ENCODE assay signal across 8 cellular contexts in the genomic region with DNA sequence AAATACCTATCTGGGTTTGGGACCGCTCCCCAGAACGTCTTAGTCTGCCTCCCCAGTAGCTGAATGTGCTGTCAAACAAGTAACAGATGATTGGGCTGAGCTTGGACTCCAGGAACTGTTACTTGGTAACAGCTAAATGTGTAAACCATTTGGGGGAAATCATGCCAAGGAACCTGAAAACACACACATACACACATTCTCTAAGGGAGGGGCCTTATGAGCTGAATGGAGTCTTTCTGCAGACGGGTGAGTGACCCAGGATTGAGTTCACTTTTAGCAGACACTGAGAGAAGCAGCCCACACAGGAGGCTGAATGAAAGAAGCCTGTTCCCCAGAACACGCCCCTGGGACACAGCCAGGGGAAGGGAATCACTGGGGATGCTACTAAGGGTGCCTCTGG. TPM values are rescaled to one million over a fixed set of nuclear protein-coding genes. Genes with fewer than 3 reads are reported as not detected.
A peak's percentile ranks its signal among the peaks of the same experiment; 100 is the strongest.
DNase-seq lines count a peak whose midpoint lies in the region; ATAC-seq and TF ChIP-seq lines count a peak whose summit lies in the region.

No MANE protein-coding gene starts in this region.

- CTCF ChIA-PET in activated CD4-positive, alpha-beta memory T cell treated with anti-CD3 and anti-CD28 coated beads for 36 hours (lab: Charles Lee) = interaction anchor here (1.0 kb wide), 1 partner anchor 46 kb away, joined by 3 read pairs; no protein-coding TSS in a partner anchor

- POLR2A ChIA-PET in activated CD4-positive, alpha-beta memory T cell treated with anti-CD3 and anti-CD28 coated beads for 36 hours (lab: Charles Lee) = interaction anchor here (0.6 to 2.5 kb wide), 2 partner anchors 13 to 215 kb away, joined by 3 to 25 read pairs; a partner anchor contains a TSS

- H3K9me3 Mint-ChIP-seq in activated T-cell treated with anti-CD3 and anti-CD28 coated beads, Interleukin-2, amount 50 U/mL, for 4 hours = no peaks in the 10 kb centered on the region
- H3K9me3 Mint-ChIP-seq in activated CD4-positive, alpha-beta memory T cell treated with anti-CD3 and anti-CD28 coated beads for 36 hours = no peaks in the 10 kb centered on the region

- no peak for ATAC-seq in activated T-cell treated with anti-CD3 and anti-CD28 coated beads, Interleukin-2, amount 50 U/mL, for 4 hours
- ATAC-seq in GM21390 (IDR thresholded peaks at IDR 0.05; ENCODE audit: unreplicated experiment) = no peak

- no peak for DNase-seq in activated T-cell treated with anti-CD3 and anti-CD28 coated beads, Interleukin-2, amount 50 U/mL, for 4 hours
- no peak for DNase-seq in activated T-cell treated with anti-CD3 and anti-CD28 coated beads for 4 hours
- DNase-seq in activated CD4-positive, alpha-beta memory T cell treated with anti-CD3 and anti-CD28 coated beads for 36 hours = no peak
- DNase-seq in hepatic stellate cell (ENCODE audit: low spot score) = peak; percentile 31
- DNase-seq in spleen = no peak
- no peak for DNase-seq in ureter (ENCODE audit: low spot score)
- no peak for DNase-seq in activated gamma-delta T cell treated with Interleukin-2 at 50 U/mL for 16 hours

- H3K9me3 ChIP-seq in spleen = no peaks in the 10 kb centered on the region

- no peaks in the 10 kb centered on the region for H3K27me3 ChIP-seq in spleen (replicated peaks in 1 of 7)

- H3K4me3 Mint-ChIP-seq in activated T-cell treated with anti-CD3 and anti-CD28 coated beads, Interleukin-2, amount 50 U/mL, for 4 hours = peak overlapping the region; percentile 95
- peak overlapping the region; percentile 95 for H3K4me3 Mint-ChIP-seq in activated CD4-positive, alpha-beta memory T cell treated with anti-CD3 and anti-CD28 coated beads for 36 hours

- H3K36me3 ChIP-seq in spleen = peaks cover 0 to 22% (median 15%) of the 10 kb centered on the region in 6 donors

- WGBS in spleen, 5 donors = 67 to 77% (median 69%) methylated on average over 4 of the region's 4 CpGs

- intact Hi-C loops in activated CD4-positive, alpha-beta memory T cell treated with anti-CD3 and anti-CD28 coated beads for 36 hours (cut with micrococcal nuclease) = loop anchor here (5.0 kb wide), 2 partner anchors 50 kb away; a partner anchor contains a TSS
- intact Hi-C loops in spleen (cut with DNase I; ENCODE audit: low total_unique reads) = no loop called here

- TF ChIP-seq CTCF in spleen (IDR thresholded peaks at IDR 0.05 in 8 of 11, conservative IDR thresholded peaks at IDR 0.05 in 3 of 11) = no peak

- no peak for TF ChIP-seq POLR2A in spleen (IDR thresholded peaks at IDR 0.05)

- H3K4me1 Mint-ChIP-seq in activated T-cell treated with anti-CD3 and anti-CD28 coated beads, Interleukin-2, amount 50 U/mL, for 4 hours (ENCODE audit: low read depth) = peaks cover 30% of the 10 kb centered on the region
- peaks cover 35% of the 10 kb centered on the region for H3K4me1 Mint-ChIP-seq in activated CD4-positive, alpha-beta memory T cell treated with anti-CD3 and anti-CD28 coated beads for 36 hours (ENCODE audit: low read depth)

- H3K27me3 Mint-ChIP-seq in activated T-cell treated with anti-CD3 and anti-CD28 coated beads, Interleukin-2, amount 50 U/mL, for 4 hours (ENCODE audit: low read depth) = no peaks in the 10 kb centered on the region
- H3K27me3 Mint-ChIP-seq in activated CD4-positive, alpha-beta memory T cell treated with anti-CD3 and anti-CD28 coated beads for 36 hours = no peaks in the 10 kb centered on the region

- H3K4me3 ChIP-seq in spleen = peak overlapping the region in 5 of 8 donors; percentile 79 to 97 (median 93)

- peaks cover 15% of the 10 kb centered on the region for H3K36me3 Mint-ChIP-seq in activated T-cell treated with anti-CD3 and anti-CD28 coated beads, Interleukin-2, amount 50 U/mL, for 4 hours (ENCODE audit: insufficient read depth)
- H3K36me3 Mint-ChIP-seq in activated CD4-positive, alpha-beta memory T cell treated with anti-CD3 and anti-CD28 coated beads for 36 hours = peaks cover 11% of the 10 kb centered on the region

- H3K27ac ChIP-seq in spleen = peak overlapping the region in 3 of 8 donors; percentile 89 to 92 (median 91)

- H3K27ac Mint-ChIP-seq in activated CD4-positive, alpha-beta memory T cell treated with anti-CD3 and anti-CD28 coated beads for 36 hours = no peak overlapping the region

- peaks cover 10 to 57% (median 37%) of the 10 kb centered on the region in 6 donors for H3K4me1 ChIP-seq in spleen

RNA-seq across cellular contexts. Expression of a gene that starts 1.6 kb away (rescaled TPM):
- total RNA-seq in activated T-cell treated with anti-CD3 and anti-CD28 coated beads, Interleukin-2, amount 50 U/mL, for 4 hours = 100 to 1,000 TPM; 197 to 210 (median 198) TPM
- 100 to 1,000 TPM; 186 to 203 TPM for total RNA-seq in activated CD4-positive, alpha-beta memory T cell treated with anti-CD3 and anti-CD28 coated beads for 36 hours
- 100 to 1,000 TPM in 2 of 7 donors, 10 to 100 TPM in 5; 64.9 to 112 (median 87.6) TPM for total RNA-seq in spleen
- polyA plus RNA-seq in spleen = 10 to 100 TPM; 17.7 to 28.6 (median 21.6) TPM
- total RNA-seq in ureter = 94.2 TPM

RNA-seq across cellular contexts. Expression of a gene that starts 13.2 kb away (rescaled TPM):
- under 1 TPM; 0.26 to 0.91 (median 0.79) TPM for total RNA-seq in activated T-cell treated with anti-CD3 and anti-CD28 coated beads, Interleukin-2, amount 50 U/mL, for 4 hours
- 1 to 10 TPM in 1 of 2 experiments, under 1 TPM in 1; 0.77 to 1.4 TPM for total RNA-seq in activated CD4-positive, alpha-beta memory T cell treated with anti-CD3 and anti-CD28 coated beads for 36 hours
- total RNA-seq in spleen = 1 to 10 TPM in 1 of 7 donors, under 1 TPM in 2, not detected in 4; 0.20 to 1.0 (median 0.52) TPM
- under 1 TPM; 0.22 to 0.35 (median 0.30) TPM for polyA plus RNA-seq in spleen
- total RNA-seq in ureter = 0.75 TPM

RNA-seq across cellular contexts. Expression of a gene that starts 49.4 kb away (rescaled TPM):
- 10 to 100 TPM; 70.0 to 80.0 (median 78.3) TPM for total RNA-seq in activated T-cell treated with anti-CD3 and anti-CD28 coated beads, Interleukin-2, amount 50 U/mL, for 4 hours
- total RNA-seq in activated CD4-positive, alpha-beta memory T cell treated with anti-CD3 and anti-CD28 coated beads for 36 hours = 10 to 100 TPM; 66.6 to 68.0 TPM
- total RNA-seq in spleen = 10 to 100 TPM; 29.2 to 49.8 (median 44.2) TPM
- 10 to 100 TPM; 22.3 to 41.6 (median 25.9) TPM for polyA plus RNA-seq in spleen
- total RNA-seq in ureter = 45.7 TPM

RNA-seq across cellular contexts. Expression of a gene that starts 52.0 kb away (rescaled TPM):
- total RNA-seq in activated T-cell treated with anti-CD3 and anti-CD28 coated beads, Interleukin-2, amount 50 U/mL, for 4 hours = 10 to 100 TPM; 27.7 to 31.2 (median 30.3) TPM
- total RNA-seq in activated CD4-positive, alpha-beta memory T cell treated with anti-CD3 and anti-CD28 coated beads for 36 hours = 10 to 100 TPM; 23.6 to 25.2 TPM
- total RNA-seq in spleen (10 to 100 TPM; 10.1 to 25.2 (median 12.6) TPM), ureter (15.6 TPM)
- polyA plus RNA-seq in spleen = 1 to 10 TPM in 1 of 3 donors, under 1 TPM in 2; 0.17 to 1.1 (median 0.20) TPM
